ENCODE assay signal across 8 cellular contexts in the genomic region with DNA sequence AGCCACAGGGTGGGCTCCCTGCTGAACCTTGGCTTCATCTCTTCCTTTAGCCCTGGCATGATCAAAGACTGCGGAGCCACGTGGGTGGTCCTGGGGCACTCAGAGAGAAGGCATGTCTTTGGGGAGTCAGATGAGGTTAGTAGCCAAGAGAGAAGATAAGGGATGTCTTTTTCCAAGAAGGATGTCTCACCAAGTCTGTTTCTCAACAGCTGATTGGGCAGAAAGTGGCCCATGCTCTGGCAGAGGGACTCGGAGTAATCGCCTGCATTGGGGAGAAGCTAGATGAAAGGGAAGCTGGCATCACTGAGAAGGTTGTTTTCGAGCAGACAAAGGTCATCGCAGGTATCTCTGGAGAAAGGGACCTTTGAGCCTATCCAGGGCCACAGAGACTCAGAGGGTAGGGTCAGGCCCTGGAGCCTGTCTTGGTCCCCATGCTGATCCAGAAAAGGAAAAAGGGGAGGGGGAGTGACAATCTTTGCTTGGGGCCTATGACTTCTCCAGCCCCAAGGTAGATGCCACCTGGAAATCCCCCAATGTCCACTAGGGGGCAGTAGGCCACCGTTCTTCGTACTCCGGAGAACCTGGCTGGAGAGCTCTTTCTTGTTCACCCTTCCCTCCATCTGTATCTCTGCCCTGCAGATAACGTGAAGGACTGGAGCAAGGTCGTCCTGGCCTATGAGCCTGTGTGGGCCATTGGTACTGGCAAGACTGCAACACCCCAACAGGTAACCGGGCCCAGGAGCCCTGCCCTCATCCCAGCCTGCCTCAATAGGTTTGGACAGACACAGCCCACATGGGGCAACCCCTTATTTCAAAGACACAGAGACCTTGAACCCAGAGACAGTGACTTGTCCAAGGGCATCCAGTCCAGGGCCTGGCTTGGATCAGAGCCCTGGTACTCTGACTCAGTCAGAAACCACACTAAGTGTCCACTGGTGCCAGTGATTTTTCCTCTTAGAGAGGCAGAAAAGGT. TPM values are rescaled to one million over a fixed set of nuclear protein-coding genes. Genes with fewer than 3 reads are reported as not detected.
A peak's percentile ranks its signal among the peaks of the same experiment; 100 is the strongest.
DNase-seq lines count a peak whose midpoint lies in the region; ATAC-seq, FAIRE-seq and TF ChIP-seq lines count a peak whose summit lies in the region.

No MANE protein-coding gene starts in this region.

- no peaks in the 10 kb centered on the region for H3K9me3 ChIP-seq in KOPT-K1 (ENCODE audit: insufficient read depth, low read length, poor library complexity, severe bottlenecking)

- H3K9me3 Mint-ChIP-seq in activated T-helper 1 cell treated with anti-CD3 and anti-CD28 coated beads, Interleukin-12 subunit alpha, Interleukin-12 subunit beta, Interleukin-2, Interleukin-4 antibody, amounts not matched to agents 30 ng/mL and 10 ng/mL and 1 ng/mL, durations not matched to agents 14 hours and 24 hours and 36 hours: no peaks in the 10 kb centered on the region
- no peaks in the 10 kb centered on the region for H3K9me3 Mint-ChIP-seq in neural crest cell
- no peaks in the 10 kb centered on the region for H3K9me3 Mint-ChIP-seq in stimulated activated naive CD8-positive, alpha-beta T cell treated with anti-CD3 and anti-CD28 coated beads, Interleukin-15, amount 100 ng/mL, for 72 hours

- no peak for FAIRE-seq in RCC 7860 (lab: Jason Lieb, UNC)

- H3K36me3 Mint-ChIP-seq in activated T-helper 1 cell treated with anti-CD3 and anti-CD28 coated beads, Interleukin-12 subunit alpha, Interleukin-12 subunit beta, Interleukin-2, Interleukin-4 antibody, amounts not matched to agents 30 ng/mL and 10 ng/mL and 1 ng/mL, durations not matched to agents 14 hours and 24 hours and 36 hours (ENCODE audit: low read depth): peaks cover 61% of the 10 kb centered on the region
- peaks cover 30% of the 10 kb centered on the region for H3K36me3 Mint-ChIP-seq in neural crest cell (ENCODE audit: low read depth)

- in situ Hi-C loops in Caki2 (cut with HindIII; ENCODE audit: low pct_unique_long_range_greater_than_20kb, low sequenced_read_pairs): no loop called here

- DNase-seq in Caki2 (ENCODE audit: low read depth): peak; percentile 79
- DNase-seq in RCC 7860 (ENCODE audit: low spot score): peak; percentile 67
- DNase-seq in activated T-helper 1 cell treated with anti-CD3 and anti-CD28 coated beads, Interleukin-12 subunit alpha, Interleukin-12 subunit beta, Interleukin-2, Interleukin-4 antibody, amounts not matched to agents 30 ng/mL and 10 ng/mL and 1 ng/mL, durations not matched to agents 14 hours and 24 hours and 36 hours (ENCODE audit: low spot score): peak; percentile 78
- DNase-seq in fibroblast of the aortic adventitia (ENCODE audit: low read depth): peak; percentile 80
- DNase-seq in neural crest cell (ENCODE audit: low read depth, low spot score): peak; percentile 85
- peak; percentile 82 to 84 for DNase-seq in stimulated activated naive CD8-positive, alpha-beta T cell treated with anti-CD3 and anti-CD28 coated beads, Interleukin-15, amount 100 ng/mL, for 72 hours

- H3K4me3 Mint-ChIP-seq in activated T-helper 1 cell treated with anti-CD3 and anti-CD28 coated beads, Interleukin-12 subunit alpha, Interleukin-12 subunit beta, Interleukin-2, Interleukin-4 antibody, amounts not matched to agents 30 ng/mL and 10 ng/mL and 1 ng/mL, durations not matched to agents 14 hours and 24 hours and 36 hours: peak overlapping the region; percentile 96
- H3K4me3 Mint-ChIP-seq in neural crest cell: peak overlapping the region; percentile 97
- H3K4me3 Mint-ChIP-seq in stimulated activated naive CD8-positive, alpha-beta T cell treated with anti-CD3 and anti-CD28 coated beads, Interleukin-15, amount 100 ng/mL, for 72 hours: peak overlapping the region; percentile 96

- peaks cover 55% of the 10 kb centered on the region for H3K36me3 ChIP-seq in KOPT-K1 (ENCODE audit: insufficient read depth, low read length)

- TF ChIP-seq CTCF in fibroblast of the aortic adventitia (IDR thresholded peaks at IDR 0.05; ENCODE audit: insufficient read depth, low read length) (peak; percentile 89), neural crest cell (conservative IDR thresholded peaks at IDR 0.05) (peak; percentile 99)

- H3K4me1 Mint-ChIP-seq in activated T-helper 1 cell treated with anti-CD3 and anti-CD28 coated beads, Interleukin-12 subunit alpha, Interleukin-12 subunit beta, Interleukin-2, Interleukin-4 antibody, amounts not matched to agents 30 ng/mL and 10 ng/mL and 1 ng/mL, durations not matched to agents 14 hours and 24 hours and 36 hours (ENCODE audit: low read depth): peaks cover 62% of the 10 kb centered on the region
- H3K4me1 Mint-ChIP-seq in neural crest cell: peaks cover 52% of the 10 kb centered on the region
- H3K4me1 Mint-ChIP-seq in stimulated activated naive CD8-positive, alpha-beta T cell treated with anti-CD3 and anti-CD28 coated beads, Interleukin-15, amount 100 ng/mL, for 72 hours: peaks cover 73% of the 10 kb centered on the region

- H3K27ac Mint-ChIP-seq in activated T-helper 1 cell treated with anti-CD3 and anti-CD28 coated beads, Interleukin-12 subunit alpha, Interleukin-12 subunit beta, Interleukin-2, Interleukin-4 antibody, amounts not matched to agents 30 ng/mL and 10 ng/mL and 1 ng/mL, durations not matched to agents 14 hours and 24 hours and 36 hours: peak overlapping the region; percentile 90
- H3K27ac Mint-ChIP-seq in neural crest cell (ENCODE audit: unreplicated experiment): peak overlapping the region; percentile 68
- H3K27ac Mint-ChIP-seq in stimulated activated naive CD8-positive, alpha-beta T cell treated with anti-CD3 and anti-CD28 coated beads, Interleukin-15, amount 100 ng/mL, for 72 hours: peak overlapping the region; percentile 4 to 70

- peak overlapping the region; percentile 95 for H3K27ac ChIP-seq in KOPT-K1 (ENCODE audit: low read depth, low read length, poor library complexity, severe bottlenecking)

- peak overlapping the region; percentile 91 for H3K4me3 ChIP-seq in fibroblast of the aortic adventitia (ENCODE audit: low read depth, low read length)

- H3K27me3 Mint-ChIP-seq in activated T-helper 1 cell treated with anti-CD3 and anti-CD28 coated beads, Interleukin-12 subunit alpha, Interleukin-12 subunit beta, Interleukin-2, Interleukin-4 antibody, amounts not matched to agents 30 ng/mL and 10 ng/mL and 1 ng/mL, durations not matched to agents 14 hours and 24 hours and 36 hours (ENCODE audit: insufficient read depth): no peaks in the 10 kb centered on the region
- H3K27me3 Mint-ChIP-seq in neural crest cell (ENCODE audit: low read depth): peaks cover 15% of the 10 kb centered on the region
- H3K27me3 Mint-ChIP-seq in stimulated activated naive CD8-positive, alpha-beta T cell treated with anti-CD3 and anti-CD28 coated beads, Interleukin-15, amount 100 ng/mL, for 72 hours: no peaks in the 10 kb centered on the region

- no peak for ATAC-seq in stimulated activated naive CD8-positive, alpha-beta T cell treated with anti-CD3 and anti-CD28 coated beads, Interleukin-15, amount 100 ng/mL, for 72 hours
- no peak for ATAC-seq in GM21619 (IDR thresholded peaks at IDR 0.05; ENCODE audit: unreplicated experiment)

- intact Hi-C loops in activated T-helper 1 cell treated with anti-CD3 and anti-CD28 coated beads, Interleukin-12 subunit alpha, Interleukin-12 subunit beta, Interleukin-2, Interleukin-4 antibody, amounts not matched to agents 30 ng/mL and 10 ng/mL and 1 ng/mL, durations not matched to agents 14 hours and 24 hours and 36 hours (cut with micrococcal nuclease): loop anchor here (1.0 to 5.0 kb wide), 6 partner anchors 69 to 377 kb away; a partner anchor contains a TSS

RNA-seq across cellular contexts. Expression of a gene that starts 2.0 kb away (rescaled TPM):
- total RNA-seq in Caki2 (2014; rRNA removed; shearing (Covaris generic); ENCODE audit: low replicate concordance): 3,126 and 3,575 TPM in 2 replicates
- 1,427 and 1,438 TPM in 2 replicates for total RNA-seq in activated T-helper 1 cell treated with anti-CD3 and anti-CD28 coated beads, Interleukin-12 subunit alpha, Interleukin-12 subunit beta, Interleukin-2, Interleukin-4 antibody, amounts not matched to agents 30 ng/mL and 10 ng/mL and 1 ng/mL, durations not matched to agents 14 hours and 24 hours and 36 hours
- 183 and 680 TPM in 2 replicates for total RNA-seq in fibroblast of the aortic adventitia (ENCODE audit: low replicate concordance)
- total RNA-seq in neural crest cell: 685 and 713 TPM in 2 replicates

RNA-seq across cellular contexts. Expression of a gene that starts 3.8 kb away (rescaled TPM):
- total RNA-seq in Caki2 (2014; rRNA removed; shearing (Covaris generic); ENCODE audit: low replicate concordance): 63.0 and 79.5 TPM in 2 replicates
- 3.4 and 4.7 TPM in 2 replicates for total RNA-seq in activated T-helper 1 cell treated with anti-CD3 and anti-CD28 coated beads, Interleukin-12 subunit alpha, Interleukin-12 subunit beta, Interleukin-2, Interleukin-4 antibody, amounts not matched to agents 30 ng/mL and 10 ng/mL and 1 ng/mL, durations not matched to agents 14 hours and 24 hours and 36 hours
- total RNA-seq in fibroblast of the aortic adventitia (ENCODE audit: low replicate concordance) (3.3 and 8.0 TPM in 2 replicates), neural crest cell (6.2 and 7.0 TPM in 2 replicates)

RNA-seq across cellular contexts. Expression of a gene that starts 17.4 kb away (rescaled TPM):
- total RNA-seq in Caki2 (2014; rRNA removed; shearing (Covaris generic); ENCODE audit: low replicate concordance): 171 and 174 TPM in 2 replicates
- total RNA-seq in activated T-helper 1 cell treated with anti-CD3 and anti-CD28 coated beads, Interleukin-12 subunit alpha, Interleukin-12 subunit beta, Interleukin-2, Interleukin-4 antibody, amounts not matched to agents 30 ng/mL and 10 ng/mL and 1 ng/mL, durations not matched to agents 14 hours and 24 hours and 36 hours: 116 and 127 TPM in 2 replicates
- total RNA-seq in fibroblast of the aortic adventitia (ENCODE audit: low replicate concordance): 84.0 and 140 TPM in 2 replicates
- total RNA-seq in neural crest cell: 172 and 173 TPM in 2 replicates

RNA-seq across cellular contexts. Expression of a gene that starts 18.2 kb away (rescaled TPM):
- 136 and 216 TPM in 2 replicates for total RNA-seq in Caki2 (2014; rRNA removed; shearing (Covaris generic); ENCODE audit: low replicate concordance)
- 27.2 and 32.5 TPM in 2 replicates for total RNA-seq in activated T-helper 1 cell treated with anti-CD3 and anti-CD28 coated beads, Interleukin-12 subunit alpha, Interleukin-12 subunit beta, Interleukin-2, Interleukin-4 antibody, amounts not matched to agents 30 ng/mL and 10 ng/mL and 1 ng/mL, durations not matched to agents 14 hours and 24 hours and 36 hours
- 23.5 TPM in 1 of 2 replicates, not detected in the other for total RNA-seq in fibroblast of the aortic adventitia (ENCODE audit: low replicate concordance)
- total RNA-seq in neural crest cell: 67.9 and 71.7 TPM in 2 replicates

RNA-seq across cellular contexts. Expression of a gene that starts 28.6 kb away (rescaled TPM):
- total RNA-seq in Caki2 (2014; rRNA removed; shearing (Covaris generic); ENCODE audit: low replicate concordance): 0.14 and 0.46 TPM in 2 replicates
- 1.6 and 1.7 TPM in 2 replicates for total RNA-seq in activated T-helper 1 cell treated with anti-CD3 and anti-CD28 coated beads, Interleukin-12 subunit alpha, Interleukin-12 subunit beta, Interleukin-2, Interleukin-4 antibody, amounts not matched to agents 30 ng/mL and 10 ng/mL and 1 ng/mL, durations not matched to agents 14 hours and 24 hours and 36 hours
- total RNA-seq in fibroblast of the aortic adventitia (ENCODE audit: low replicate concordance): 3.4 TPM in 2 replicates
- total RNA-seq in neural crest cell: 21.2 and 22.2 TPM in 2 replicates

Comparison
In these comparisons a context has a peak if more than half of its experiments do, and no peak if none do; other contexts are left out.
1. H3K27ac Mint-ChIP-seq: peak in every context shown above with its lines; median percentile 90 in activated T-helper 1 cell treated with anti-CD3 and anti-CD28 coated beads, Interleukin-12 subunit alpha, Interleukin-12 subunit beta, Interleukin-2, Interleukin-4 antibody, amounts not matched to agents 30 ng/mL and 10 ng/mL and 1 ng/mL, durations not matched to agents 14 hours and 24 hours and 36 hours; 68 in neural crest cell; 37 in stimulated activated naive CD8-positive, alpha-beta T cell treated with anti-CD3 and anti-CD28 coated beads, Interleukin-15, amount 100 ng/mL, for 72 hours.